Comparison of ENCODE assay signal across 27 cellular contexts in genomic region chr9:98206754-98207153, GRCh38.
"Had no signal": no experiment of that assay in that cellular context is flagged by ENCODE, and none has a peak within 500 bp of the region (broad histone marks: within the 10 kb centered on the region; RNA-seq: fewer than 3 reads in every experiment).

No MANE protein-coding gene starts in this region.

- H3K4me3 ChIP-seq: esophagus muscularis mucosa, lower lobe of right lung, mucosa of descending colon, right lobe of liver, thoracic aorta, transverse colon, upper lobe of right lung, vagina had no signal

- FAIRE-seq: colon, frontal cortex, small intestine had no signal

- H3K36me3 Mint-ChIP-seq: naive B cell; natural killer cell treated with Interleukin-12 subunit alpha and Interleukin-12 subunit beta and Interleukin-15 and Interleukin-18, amount 100 ng/mL, for 72 hours had no signal

- H3K4me3 Mint-ChIP-seq: immature natural killer cell; naive B cell; natural killer cell treated with Interleukin-12 subunit alpha and Interleukin-12 subunit beta and Interleukin-15 and Interleukin-18, amount 100 ng/mL, for 72 hours; neural crest cell; stimulated activated naive B cell treated with anti-CD40 and anti-IgM and Interleukin-4, amounts not matched to agents 10 μg/mL and 1 μg/mL and 100 μg/mL, for 72 hours; stimulated activated naive CD8-positive, alpha-beta T cell treated with anti-CD3 and anti-CD28 coated beads, Interleukin-15, Interleukin-2, amounts not matched to agents 100 ng/mL and 50 ng/mL, for 24 hours had no signal

- H2AFZ ChIP-seq: parathyroid adenoma had no signal

- H3K27ac ChIP-seq: esophagus muscularis mucosa, lower lobe of right lung, parathyroid adenoma, right lobe of liver, thoracic aorta, transverse colon, vagina had no signal

- H3K9ac ChIP-seq: parathyroid adenoma had no signal

- DNase-seq: dorsolateral prefrontal cortex; effector CD4-positive, alpha-beta T cell; hypothalamus; immature natural killer cell; islet precursor cell; left ventricle myocardium superior; lower lobe of right lung; mucosa of descending colon; naive B cell; right lobe of liver; small intestine; stimulated activated CD4-positive, alpha-beta T cell treated with anti-CD3 and anti-CD28 coated beads, Interleukin-15, amount 100 ng/mL, for 24 hours; stimulated activated CD4-positive, alpha-beta T cell treated with anti-CD3 and anti-CD28 coated beads, Interleukin-2, amount 100 ng/mL, for 48 hours; stimulated activated naive B cell treated with anti-CD40 and anti-IgM and Interleukin-4, amounts not matched to agents 10 μg/mL and 1 μg/mL and 100 μg/mL, for 72 hours; transverse colon; upper lobe of right lung had no signal

- H3K36me3 ChIP-seq: right lobe of liver, transverse colon had no signal

- H3K9me3 ChIP-seq: esophagus muscularis mucosa, lower lobe of right lung, mucosa of descending colon, neutrophil, right lobe of liver, thoracic aorta, transverse colon, upper lobe of right lung, vagina had no signal

- H3K27me3 ChIP-seq: dorsolateral prefrontal cortex, esophagus muscularis mucosa, neutrophil, right lobe of liver, transverse colon, upper lobe of right lung, vagina had no signal

- H3K79me2 ChIP-seq: parathyroid adenoma had no signal

- ATAC-seq: left ventricle myocardium superior; lower lobe of right lung; mucosa of descending colon; natural killer cell treated with Interleukin-12 subunit alpha and Interleukin-12 subunit beta and Interleukin-15 and Interleukin-18, amount 100 ng/mL, for 72 hours; right lobe of liver; stimulated activated naive B cell treated with anti-CD40 and anti-IgM and Interleukin-4, amounts not matched to agents 10 μg/mL and 1 μg/mL and 100 μg/mL, for 72 hours; upper lobe of right lung had no signal

- H3K4me1 ChIP-seq: parathyroid adenoma had no signal

- H3K9me3 Mint-ChIP-seq: immature natural killer cell; naive B cell; natural killer cell treated with Interleukin-12 subunit alpha and Interleukin-12 subunit beta and Interleukin-15 and Interleukin-18, amount 100 ng/mL, for 72 hours; neural crest cell; stimulated activated naive B cell treated with anti-CD40 and anti-IgM and Interleukin-4, amounts not matched to agents 10 μg/mL and 1 μg/mL and 100 μg/mL, for 72 hours; stimulated activated naive CD8-positive, alpha-beta T cell treated with anti-CD3 and anti-CD28 coated beads, Interleukin-15, Interleukin-2, amounts not matched to agents 100 ng/mL and 50 ng/mL, for 24 hours had no signal

- H3K27me3 Mint-ChIP-seq: naive B cell; natural killer cell treated with Interleukin-12 subunit alpha and Interleukin-12 subunit beta and Interleukin-15 and Interleukin-18, amount 100 ng/mL, for 72 hours; progenitor cell of endocrine pancreas; stimulated activated naive B cell treated with anti-CD40 and anti-IgM and Interleukin-4, amounts not matched to agents 10 μg/mL and 1 μg/mL and 100 μg/mL, for 72 hours; stimulated activated naive CD8-positive, alpha-beta T cell treated with anti-CD3 and anti-CD28 coated beads, Interleukin-15, Interleukin-2, amounts not matched to agents 100 ng/mL and 50 ng/mL, for 24 hours had no signal

- H3K27ac Mint-ChIP-seq: immature natural killer cell; natural killer cell treated with Interleukin-12 subunit alpha and Interleukin-12 subunit beta and Interleukin-15 and Interleukin-18, amount 100 ng/mL, for 72 hours; progenitor cell of endocrine pancreas; stimulated activated naive B cell treated with anti-CD40 and anti-IgM and Interleukin-4, amounts not matched to agents 10 μg/mL and 1 μg/mL and 100 μg/mL, for 72 hours; stimulated activated naive CD8-positive, alpha-beta T cell treated with anti-CD3 and anti-CD28 coated beads, Interleukin-15, Interleukin-2, amounts not matched to agents 100 ng/mL and 50 ng/mL, for 24 hours had no signal
